Comparison of ENCODE assay signal across 10 cellular contexts in the genomic region with DNA sequence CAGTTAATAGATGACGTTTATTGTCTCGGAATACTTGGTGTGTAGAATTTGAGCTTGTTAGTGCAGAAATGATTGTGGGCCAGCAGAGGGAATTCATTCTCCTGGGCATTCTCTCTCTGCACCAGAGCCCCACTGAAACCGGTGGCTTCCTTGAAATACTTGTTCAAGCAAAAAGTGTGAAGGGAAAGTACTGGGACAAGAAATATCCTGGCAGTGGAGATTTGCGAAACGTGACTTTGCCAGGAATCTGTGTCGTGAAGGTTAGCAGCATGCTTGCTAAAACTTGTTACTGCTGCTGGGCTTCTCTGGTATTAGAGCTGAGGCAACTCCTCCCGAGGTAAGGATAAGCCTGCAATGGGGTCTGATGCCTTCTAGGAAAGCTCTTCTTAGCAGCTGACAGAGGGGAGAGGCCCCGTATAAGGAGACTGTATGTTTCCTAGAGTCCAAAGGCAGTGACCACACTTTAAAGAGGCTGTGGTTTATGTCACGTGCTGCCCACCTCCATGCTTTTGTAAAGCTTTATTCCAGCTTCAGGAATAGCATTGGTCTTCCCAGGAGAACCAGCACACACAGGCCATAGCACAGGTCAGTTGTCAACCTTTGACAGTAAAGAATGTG. TPM values are rescaled to one million over a fixed set of nuclear protein-coding genes. Genes with fewer than 3 reads are reported as not detected.
DNase-seq lines count a peak whose midpoint lies in the region; ATAC-seq, FAIRE-seq and TF ChIP-seq lines count a peak whose summit lies in the region.
"Had no signal": no experiment of that assay in that cellular context is flagged by ENCODE, and none has a peak within 500 bp of the region (broad histone marks: within the 10 kb centered on the region; RNA-seq: fewer than 3 reads in every experiment).

No MANE protein-coding gene starts in this region.

- no peak for TF ChIP-seq EP300 in stomach (IDR thresholded peaks at IDR 0.05)

- H2AFZ ChIP-seq in astrocyte (ENCODE audit: low read depth, low read length): no peak overlapping the region

- DNase-seq in NCI-H748 (lab: John Stamatoyannopoulos, UW; ENCODE audit: unreplicated experiment) (peak; percentile 45), NCI-H748 treated with DMSO at 0.1 percent for 48 hours (lab: John Stamatoyannopoulos, UW) (no peak), astrocyte (ENCODE audit: low read depth) (no peak), kidney tubule cell (ENCODE audit: low spot score) (peak; percentile 49), stomach (no peak), NCI-H146 (lab: John Stamatoyannopoulos, UW) (no peak), NCI-H226 (no peak)
- DNase-seq: stimulated activated CD4-positive, alpha-beta T cell treated with anti-CD3 and anti-CD28 coated beads, Interleukin-4, amount 100 ng/mL, for 24 hours had no signal

- H3K36me3 ChIP-seq in astrocyte (ENCODE audit: insufficient read depth, low read length): no peaks in the 10 kb centered on the region
- no peaks in the 10 kb centered on the region for H3K36me3 ChIP-seq in stomach

- H3K4me3 Mint-ChIP-seq in astrocyte (ENCODE audit: unreplicated experiment): peak overlapping the region; percentile 85

- H3K36me3 Mint-ChIP-seq in astrocyte (ENCODE audit: low read depth, unreplicated experiment): no peaks in the 10 kb centered on the region

- 13 to 31% (median 18%) methylated on average over 9 of the region's 9 CpGs for WGBS in stomach, 5 donors

- H3K79me2 ChIP-seq in astrocyte (ENCODE audit: insufficient read depth, low read length): peaks cover 28% of the 10 kb centered on the region

- no peak for ATAC-seq in GM18870 (IDR thresholded peaks at IDR 0.05; ENCODE audit: unreplicated experiment)

- H3K27me3 ChIP-seq in astrocyte (ENCODE audit: insufficient read depth, low read length) (peaks cover 4% of the 10 kb centered on the region), stomach (peaks cover 0 to 25% (median 8%) of the 10 kb centered on the region in 3 donors)

- H4K20me1 ChIP-seq in astrocyte (ENCODE audit: insufficient read depth, low read length): no peaks in the 10 kb centered on the region

- peak overlapping the region; percentile 78 for H3K9ac ChIP-seq in astrocyte (ENCODE audit: low read length)

- H3K4me3 ChIP-seq in astrocyte (ENCODE audit: insufficient read depth, low read depth, low read length) (peak overlapping the region; percentile 73), stomach (peak overlapping the region; percentile 55 to 76 (median 66))

- H3K9me3 ChIP-seq in astrocyte (ENCODE audit: insufficient read depth, low read depth, low read length) (no peaks in the 10 kb centered on the region), stomach (no peaks in the 10 kb centered on the region)

- TF ChIP-seq CTCF in astrocyte (IDR thresholded peaks at IDR 0.05; ENCODE audit: insufficient read depth, low read depth, low read length) (no peak), stomach (IDR thresholded peaks at IDR 0.05) (no peak)

- peaks cover 12% of the 10 kb centered on the region for H3K27me3 Mint-ChIP-seq in astrocyte (ENCODE audit: low read depth, unreplicated experiment)

- peaks cover 16% of the 10 kb centered on the region for H3K4me1 Mint-ChIP-seq in astrocyte (ENCODE audit: low read depth, unreplicated experiment)

- H3K9me3 Mint-ChIP-seq in astrocyte (ENCODE audit: unreplicated experiment): no peaks in the 10 kb centered on the region

- intact Hi-C loops in stomach (cut with DNase I; ENCODE audit: low total_unique reads): no loop called here

- no peak for FAIRE-seq in astrocyte (lab: Jason Lieb, UNC)

- H3K4me1 ChIP-seq in astrocyte (ENCODE audit: insufficient read depth, low read length) (peaks cover 21% of the 10 kb centered on the region), stomach (peaks cover 28 to 69% (median 49%) of the 10 kb centered on the region in 4 donors)

- no peak overlapping the region for H3K27ac Mint-ChIP-seq in astrocyte (ENCODE audit: unreplicated experiment)

- peak overlapping the region; percentile 92 for H3K4me2 ChIP-seq in astrocyte (ENCODE audit: low read length)

- H3K27ac ChIP-seq in astrocyte (ENCODE audit: low read depth, low read length) (no peak overlapping the region), stomach (peak overlapping the region; percentile 91 to 97 (median 96))
- H3K27ac ChIP-seq: C4-2B had no signal

- no peak for TF ChIP-seq POLR2A in stomach (IDR thresholded peaks at IDR 0.05)

RNA-seq across cellular contexts. Expression of gene ITGA6, which starts 2.1 kb away (rescaled TPM):
- 21.1 and 35.3 TPM in 2 replicates for total RNA-seq in astrocyte
- total RNA-seq in stomach: 100 to 1,000 TPM in 3 of 5 donors, 10 to 100 TPM in 2; 20.4 to 391 (median 212) TPM
- 10 to 100 TPM; 10.7 to 19.5 (median 18.4) TPM for polyA plus RNA-seq in stomach

Comparison
In these comparisons a context has a peak if more than half of its experiments do, and no peak if none do; other contexts are left out.
1. DNase-seq: peak in NCI-H748 (single experiment) and kidney tubule cell (single experiment); none in NCI-H748 treated with DMSO at 0.1 percent for 48 hours (single experiment), astrocyte (single experiment), stomach (single experiment), NCI-H146 (single experiment) and NCI-H226 (single experiment).